Comparison of ENCODE assay signal across 1 cellular context in the genomic region with DNA sequence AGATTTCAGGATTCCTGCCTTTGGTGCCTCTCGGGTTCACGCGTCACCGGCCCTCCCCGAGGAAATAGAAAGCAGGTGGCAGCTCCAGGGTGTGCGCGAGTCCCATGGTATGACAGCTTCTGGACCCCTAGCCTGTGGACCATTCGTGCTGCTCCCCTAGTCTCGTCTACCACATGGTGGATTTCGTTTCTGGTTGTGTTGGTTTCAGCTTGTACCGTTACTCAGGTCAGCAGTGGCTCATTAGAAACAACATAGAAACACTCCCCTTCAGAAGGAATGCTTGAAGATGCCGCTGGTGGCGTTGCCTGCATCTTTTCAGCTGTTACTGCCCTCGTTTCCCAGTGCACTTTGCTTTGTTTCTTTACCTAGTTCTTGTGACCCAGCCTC.
TF ChIP-seq lines count a peak whose summit lies in the region.

No MANE protein-coding gene starts in this region.

TF ChIP-seq in HepG2, 621 proteins besides CTCF, POLR2A, EP300 and RAD21 (continued from another document):
- TF ChIP-seq, protein P1, sequence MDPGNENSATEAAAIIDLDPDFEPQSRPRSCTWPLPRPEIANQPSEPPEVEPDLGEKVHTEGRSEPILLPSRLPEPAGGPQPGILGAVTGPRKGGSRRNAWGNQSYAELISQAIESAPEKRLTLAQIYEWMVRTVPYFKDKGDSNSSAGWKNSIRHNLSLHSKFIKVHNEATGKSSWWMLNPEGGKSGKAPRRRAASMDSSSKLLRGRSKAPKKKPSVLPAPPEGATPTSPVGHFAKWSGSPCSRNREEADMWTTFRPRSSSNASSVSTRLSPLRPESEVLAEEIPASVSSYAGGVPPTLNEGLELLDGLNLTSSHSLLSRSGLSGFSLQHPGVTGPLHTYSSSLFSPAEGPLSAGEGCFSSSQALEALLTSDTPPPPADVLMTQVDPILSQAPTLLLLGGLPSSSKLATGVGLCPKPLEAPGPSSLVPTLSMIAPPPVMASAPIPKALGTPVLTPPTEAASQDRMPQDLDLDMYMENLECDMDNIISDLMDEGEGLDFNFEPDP (CRISPR knock-in tag; conservative IDR thresholded peaks at IDR 0.05), result no peak
- TF ChIP-seq PHF5A (CRISPR knock-in tag; IDR thresholded peaks at IDR 0.05; ENCODE audit: low read depth, unreplicated experiment) (no peak), FOXK1 (CRISPR knock-in tag; IDR thresholded peaks at IDR 0.05; ENCODE audit: borderline replicate concordance, low read depth) (no peak), WIZ (CRISPR knock-in tag; IDR thresholded peaks at IDR 0.05) (no peak), ATF6 (CRISPR knock-in tag; conservative IDR thresholded peaks at IDR 0.05) (no peak), ETV5 (CRISPR knock-in tag; IDR thresholded peaks at IDR 0.05; ENCODE audit: borderline replicate concordance) (no peak), SNRNP70 (IDR thresholded peaks at IDR 0.05; ENCODE audit: low read depth, low read length) (no peak), MAZ (IDR thresholded peaks at IDR 0.05; ENCODE audit: borderline replicate concordance, low read depth, low read length) (no peak), MAZ (CRISPR knock-in tag; IDR thresholded peaks at IDR 0.05; ENCODE audit: low read depth) (no peak), HNRNPH1 (optimal IDR thresholded peaks at IDR 0.05; ENCODE audit: low read depth, low read length) (no peak), TOE1 (CRISPR knock-in tag; IDR thresholded peaks at IDR 0.05) (no peak), ZNF333 (CRISPR knock-in tag; IDR thresholded peaks at IDR 0.05; ENCODE audit: borderline replicate concordance) (0 out of 2 replicates have a peak, but pooled peaks have one; percentile 11), ZNF605 (CRISPR knock-in tag; IDR thresholded peaks at IDR 0.05) (no peak), ZSCAN29 (CRISPR knock-in tag; conservative IDR thresholded peaks at IDR 0.05) (0 out of 2 replicates have a peak, but pooled peaks have one; percentile 8), IKZF4 (CRISPR knock-in tag; IDR thresholded peaks at IDR 0.05; ENCODE audit: borderline replicate concordance, low read depth, not compliant biosample characterization) (no peak), TEAD3 (CRISPR knock-in tag; optimal IDR thresholded peaks at IDR 0.05; ENCODE audit: borderline replicate concordance) (peak; percentile 43), BCLAF1 (IDR thresholded peaks at IDR 0.05) (no peak), YEATS2 (CRISPR knock-in tag; IDR thresholded peaks at IDR 0.05; ENCODE audit: borderline replicate concordance) (no peak), ZNF790 (CRISPR knock-in tag; IDR thresholded peaks at IDR 0.05; ENCODE audit: borderline replicate concordance) (0 out of 2 replicates have a peak, but pooled peaks have one; percentile 22)
- TF ChIP-seq, protein P2, sequence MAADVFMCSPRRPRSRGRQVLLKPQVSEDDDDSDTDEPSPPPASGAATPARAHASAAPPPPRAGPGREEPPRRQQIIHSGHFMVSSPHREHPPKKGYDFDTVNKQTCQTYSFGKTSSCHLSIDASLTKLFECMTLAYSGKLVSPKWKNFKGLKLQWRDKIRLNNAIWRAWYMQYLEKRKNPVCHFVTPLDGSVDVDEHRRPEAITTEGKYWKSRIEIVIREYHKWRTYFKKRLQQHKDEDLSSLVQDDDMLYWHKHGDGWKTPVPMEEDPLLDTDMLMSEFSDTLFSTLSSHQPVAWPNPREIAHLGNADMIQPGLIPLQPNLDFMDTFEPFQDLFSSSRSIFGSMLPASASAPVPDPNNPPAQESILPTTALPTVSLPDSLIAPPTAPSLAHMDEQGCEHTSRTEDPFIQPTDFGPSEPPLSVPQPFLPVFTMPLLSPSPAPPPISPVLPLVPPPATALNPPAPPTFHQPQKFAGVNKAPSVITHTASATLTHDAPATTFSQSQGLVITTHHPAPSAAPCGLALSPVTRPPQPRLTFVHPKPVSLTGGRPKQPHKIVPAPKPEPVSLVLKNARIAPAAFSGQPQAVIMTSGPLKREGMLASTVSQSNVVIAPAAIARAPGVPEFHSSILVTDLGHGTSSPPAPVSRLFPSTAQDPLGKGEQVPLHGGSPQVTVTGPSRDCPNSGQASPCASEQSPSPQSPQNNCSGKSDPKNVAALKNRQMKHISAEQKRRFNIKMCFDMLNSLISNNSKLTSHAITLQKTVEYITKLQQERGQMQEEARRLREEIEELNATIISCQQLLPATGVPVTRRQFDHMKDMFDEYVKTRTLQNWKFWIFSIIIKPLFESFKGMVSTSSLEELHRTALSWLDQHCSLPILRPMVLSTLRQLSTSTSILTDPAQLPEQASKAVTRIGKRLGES (CRISPR knock-in tag; IDR thresholded peaks at IDR 0.05; ENCODE audit: borderline replicate concordance), result no peak
